Comparison of ENCODE assay signal across 8 cellular contexts in the genomic region with DNA sequence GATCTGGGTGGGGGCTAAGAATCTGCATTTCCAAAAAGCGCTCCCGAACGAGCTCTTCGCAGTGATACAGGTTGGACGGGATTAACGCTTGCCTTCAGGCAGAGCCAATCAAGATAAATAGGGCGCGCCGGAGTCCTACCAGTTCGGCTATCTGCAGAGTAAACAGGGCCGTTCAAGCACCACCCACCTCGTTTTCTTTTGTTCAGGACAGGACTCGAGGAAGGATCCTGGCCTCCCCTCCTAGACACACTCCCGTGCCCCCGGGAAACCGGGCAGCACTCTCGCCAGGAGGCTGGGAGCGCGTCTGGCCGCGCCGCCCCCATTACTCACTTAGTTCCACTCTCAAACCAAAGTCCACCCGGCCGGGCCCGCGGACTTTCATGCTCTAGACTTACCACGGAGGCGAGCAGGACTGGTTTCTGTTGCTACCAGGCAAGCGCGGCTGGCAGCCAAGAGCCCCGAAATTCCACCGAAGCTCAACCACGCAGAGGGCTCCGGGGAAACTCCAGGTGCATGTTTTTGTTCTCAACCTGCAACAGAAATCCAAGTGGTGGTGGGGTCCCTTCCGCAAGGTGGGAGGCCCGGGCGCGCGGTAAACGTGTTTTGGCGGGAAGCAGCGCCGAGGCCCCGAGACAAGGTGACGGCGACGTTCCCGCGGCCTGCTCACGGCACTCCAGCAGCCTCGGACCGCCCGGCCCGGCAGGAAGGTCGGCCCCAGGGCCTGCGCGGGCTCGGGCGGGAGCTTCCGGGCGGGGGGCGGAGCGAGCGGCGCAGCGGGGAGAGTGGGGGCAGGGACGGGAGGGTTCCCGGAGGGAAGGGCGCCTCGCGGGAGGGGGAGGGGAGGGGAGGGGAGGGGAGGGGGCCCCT. TPM values are rescaled to one million over a fixed set of nuclear protein-coding genes. Genes with fewer than 3 reads are reported as not detected.
DNase-seq lines count a peak whose midpoint lies in the region; TF ChIP-seq lines count a peak whose summit lies in the region.

No MANE protein-coding gene starts in this region.

- H3K4me1 ChIP-seq in Karpas-422 (ENCODE audit: low read length) (peaks cover 66% of the 10 kb centered on the region), hepatocyte (ENCODE audit: insufficient read depth) (peaks cover 51% of the 10 kb centered on the region)

- H3K79me2 ChIP-seq in Karpas-422 (ENCODE audit: low read length), result peaks cover 93% of the 10 kb centered on the region
- peaks cover 90% of the 10 kb centered on the region for H3K79me2 ChIP-seq in hepatocyte

- WGBS in hepatocyte (ENCODE audit: low lambda C conversion rate, missing lambda C conversion rate), result under 1% methylated on average over 53 of the region's 71 CpGs

- peak overlapping the region; percentile 93 for H3K9ac ChIP-seq in Karpas-422 (ENCODE audit: low read length)

- H3K36me3 ChIP-seq in Karpas-422 (ENCODE audit: insufficient read depth, low read length) (peaks cover 54% of the 10 kb centered on the region), hepatocyte (replicated peaks; ENCODE audit: insufficient read depth, low read depth) (no peaks in the 10 kb centered on the region)

- H3K4me2 ChIP-seq in Karpas-422 (ENCODE audit: low read depth, low read length, poor library complexity, severe bottlenecking), result peak overlapping the region; percentile 80
- H3K4me2 ChIP-seq in hepatocyte, result peak overlapping the region; percentile 93

- peak overlapping the region; percentile 90 for H3K4me3 ChIP-seq in Karpas-422 (ENCODE audit: low read length)
- H3K4me3 ChIP-seq in astrocyte of the cerebellum (ENCODE audit: low read depth, low read length), result peak overlapping the region; percentile 61
- H3K4me3 ChIP-seq in hepatocyte, result peak overlapping the region; percentile 86

- H3K27ac ChIP-seq in Karpas-422 (ENCODE audit: low read length) (peak overlapping the region; percentile 87), hepatocyte (peak overlapping the region; percentile 100)

- H3K27me3 ChIP-seq in Karpas-422 (ENCODE audit: low read length) (no peaks in the 10 kb centered on the region), hepatocyte (no peaks in the 10 kb centered on the region)

- H3K9me2 ChIP-seq in Karpas-422 (replicated peaks; ENCODE audit: insufficient read depth, low read length) (no peaks in the 10 kb centered on the region), hepatocyte (replicated peaks; ENCODE audit: insufficient read depth) (no peaks in the 10 kb centered on the region)

- no peak for TF ChIP-seq CTCF in astrocyte of the cerebellum (IDR thresholded peaks at IDR 0.05; ENCODE audit: low read depth, low read length, missing control alignments)
- TF ChIP-seq CTCF in hepatocyte (IDR thresholded peaks at IDR 0.05; ENCODE audit: poor library complexity), result no peak

- H2AFZ ChIP-seq in Karpas-422 (ENCODE audit: low read length) (no peak overlapping the region), hepatocyte (peak overlapping the region; percentile 32)

- peak; percentile 75 for DNase-seq in EL
- peak; percentile 13 for DNase-seq in GOT3 (lab: John Stamatoyannopoulos, UW)
- DNase-seq in Karpas-422, result peak; percentile 91
- DNase-seq in T-helper 2 cell, result peak; percentile 38 to 86 (median 57)
- no peak for DNase-seq in astrocyte of the cerebellum (ENCODE audit: low read depth)
- peak; percentile 91 for DNase-seq in hepatocyte (ENCODE audit: low spot score)
- DNase-seq in putamen (ENCODE audit: low spot score), result peak; percentile 83
- no peak for DNase-seq in SKM-1 (lab: John Stamatoyannopoulos, UW; ENCODE audit: unreplicated experiment)

- H3K9me3 ChIP-seq in Karpas-422 (ENCODE audit: low read length), result no peaks in the 10 kb centered on the region
- no peaks in the 10 kb centered on the region for H3K9me3 ChIP-seq in hepatocyte (ENCODE audit: low read depth)

- peaks cover 67% of the 10 kb centered on the region for H4K20me1 ChIP-seq in Karpas-422 (ENCODE audit: insufficient read depth, low read depth, low read length)
- peaks cover 81% of the 10 kb centered on the region for H4K20me1 ChIP-seq in hepatocyte (ENCODE audit: insufficient read depth, poor library complexity, severe bottlenecking)

- in situ Hi-C loops in astrocyte of the cerebellum (cut with HindIII; ENCODE audit: low sequenced_read_pairs), result no loop called here

RNA-seq across cellular contexts. Expression of a gene that starts 12.7 kb away (rescaled TPM):
- total RNA-seq in Karpas-422 (2014; rRNA removed; shearing (Covaris generic); ENCODE audit: low replicate concordance), result 160 and 269 TPM in 2 replicates
- 186 and 217 TPM in 2 replicates for total RNA-seq in hepatocyte
- 117 and 134 TPM in 2 replicates for polyA plus RNA-seq in hepatocyte

RNA-seq across cellular contexts. Expression of a gene that starts 24.9 kb away (rescaled TPM):
- total RNA-seq in Karpas-422 (2014; rRNA removed; shearing (Covaris generic); ENCODE audit: low replicate concordance), result not detected in 2 replicates
- 0.80 TPM in 1 of 2 replicates, not detected in the other for total RNA-seq in hepatocyte
- 0.19 and 4.8 TPM in 2 replicates for polyA plus RNA-seq in hepatocyte

RNA-seq across cellular contexts. Expression of a gene that starts 40.6 kb away (rescaled TPM):
- 11.5 and 11.8 TPM in 2 replicates for total RNA-seq in Karpas-422 (2014; rRNA removed; shearing (Covaris generic); ENCODE audit: low replicate concordance)
- total RNA-seq in hepatocyte, result 8.1 and 9.3 TPM in 2 replicates
- 5.6 and 8.9 TPM in 2 replicates for polyA plus RNA-seq in hepatocyte

Comparison
In these comparisons a context has a peak if more than half of its experiments do, and no peak if none do; other contexts are left out.
1. DNase-seq: peak in EL (single experiment), GOT3 (single experiment), Karpas-422 (single experiment), T-helper 2 cell (5 of 5), hepatocyte (single experiment) and putamen (single experiment); none in astrocyte of the cerebellum (single experiment) and SKM-1 (single experiment).
2. Peak in every context shown above with its lines, with median percentiles within 50 percentile points of each other: H3K4me3 ChIP-seq.